Comparison of ENCODE assay signal across 31 cellular contexts in the genomic region with DNA sequence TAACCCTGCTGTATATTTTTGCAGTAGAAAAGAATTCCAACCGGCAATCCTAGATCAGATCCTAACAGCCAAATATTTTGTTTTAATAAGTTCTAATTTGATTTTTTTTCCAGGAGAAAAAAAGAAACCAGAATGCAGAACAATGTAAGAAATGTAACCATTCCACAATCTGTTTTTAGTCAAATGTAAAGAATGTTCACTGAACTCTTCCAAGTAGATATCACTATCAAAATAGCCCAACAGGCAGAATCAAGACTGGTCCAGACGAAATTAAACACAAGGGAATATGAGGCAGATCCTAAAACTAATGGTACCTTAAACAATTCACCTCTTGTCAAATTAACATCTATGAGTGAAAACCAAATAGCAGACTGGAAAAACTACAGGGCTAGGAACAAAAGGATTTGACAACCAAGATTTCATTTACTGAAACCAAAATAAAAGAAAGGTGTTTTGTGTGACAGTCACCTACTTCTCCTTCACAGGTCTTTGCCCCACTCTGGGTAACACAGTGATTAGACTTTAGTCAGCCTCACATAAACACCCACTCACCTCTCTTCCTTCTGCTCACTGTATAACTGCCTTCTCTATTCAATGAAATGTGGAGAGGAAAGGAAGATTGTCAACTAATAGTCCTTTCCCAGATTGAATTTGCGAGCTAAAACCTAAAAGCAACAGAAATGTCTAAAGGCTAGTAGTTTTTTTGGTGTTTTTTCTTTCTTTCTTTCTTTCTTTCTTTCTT.
DNase-seq lines count a peak whose midpoint lies in the region; ATAC-seq and TF ChIP-seq lines count a peak whose summit lies in the region.
"Had no signal": no experiment of that assay in that cellular context is flagged by ENCODE, and none has a peak within 500 bp of the region (broad histone marks: within the 10 kb centered on the region; RNA-seq: fewer than 3 reads in every experiment).

No MANE protein-coding gene starts in this region.

- H2AFZ ChIP-seq in osteoblast (ENCODE audit: low read length), result no peak overlapping the region
- H2AFZ ChIP-seq: GM23248 had no signal

- H4K20me1 ChIP-seq in osteoblast (ENCODE audit: insufficient read depth, low read length), result peaks cover 2% of the 10 kb centered on the region

- H3K27ac ChIP-seq in VCaP (peak overlapping the region; percentile 41), osteoblast (ENCODE audit: low read depth, low read length) (no peak overlapping the region), colonic mucosa (no peak overlapping the region)
- H3K27ac ChIP-seq: foreskin keratinocyte, GM23248, heart left ventricle, upper lobe of left lung had no signal

- H3K4me3 ChIP-seq in osteoblast (ENCODE audit: insufficient read depth, low read length), result no peak overlapping the region
- no peak overlapping the region for H3K4me3 ChIP-seq in colonic mucosa
- H3K4me3 ChIP-seq: GM23248, heart left ventricle, lung, mucosa of descending colon, upper lobe of left lung had no signal

- TF ChIP-seq CTCF in VCaP (conservative IDR thresholded peaks at IDR 0.05) (no peak), osteoblast (IDR thresholded peaks at IDR 0.05; ENCODE audit: extremely low read depth, low read depth, low read length) (no peak), colonic mucosa (IDR thresholded peaks at IDR 0.05) (no peak)

- intact Hi-C loops in colonic mucosa (cut with DNase I), result no loop called here

- no peaks in the 10 kb centered on the region for H3K36me3 ChIP-seq in osteoblast (ENCODE audit: insufficient read depth, low read length)
- no peaks in the 10 kb centered on the region for H3K36me3 ChIP-seq in colonic mucosa
- H3K36me3 ChIP-seq: heart left ventricle, upper lobe of left lung had no signal

- DNase-seq in EH (ENCODE audit: low read depth) (peak; percentile 15), fibroblast of peridontal ligament (ENCODE audit: extremely low read depth) (peak; percentile 12), osteoblast (ENCODE audit: insufficient read length, low spot score, missing footprints) (no peak), AG20443 (ENCODE audit: low spot score) (no peak), colonic mucosa (no peak), DMS53 treated with DMSO at 0.1 percent for 48 hours (lab: John Stamatoyannopoulos, UW; ENCODE audit: unreplicated experiment) (no peak)
- DNase-seq: activated CD4-positive, alpha-beta T cell treated with anti-CD3 and anti-CD28 coated beads, Interleukin-2, amount 10 ng/mL, durations not matched to agents 24 days and 14 days; activated CD8-positive, alpha-beta memory T cell treated with anti-CD3 and anti-CD28 coated beads for 24 hours; activated T-cell treated with anti-CD3 and anti-CD28 coated beads for 4 hours; AML-193; CD4-positive, CD25-positive, alpha-beta regulatory T cell; effector memory CD8-positive, alpha-beta T cell; EL; GM23248; heart left ventricle; mucosa of descending colon; natural killer cell; NCI-H1092; NCI-H1694 treated with DMSO at 0.1 percent for 48 hours; NCI-H446 treated with DMSO at 0.1 percent for 48 hours; NCI-H774; SHP77 treated with DMSO at 0.1 percent for 48 hours; substantia nigra; SW 1271; upper lobe of left lung had no signal

- H3K79me2 ChIP-seq in osteoblast (ENCODE audit: insufficient read depth, low read length), result peaks cover 24% of the 10 kb centered on the region

- no peak overlapping the region for H3K9ac ChIP-seq in colonic mucosa (ENCODE audit: low read depth in 2 of 2, low read length in 2 of 2)
- H3K9ac ChIP-seq: GM23248 had no signal

- H3K4me2 ChIP-seq in osteoblast (ENCODE audit: insufficient read depth, low read length), result peak overlapping the region; percentile 0

- H3K9me3 ChIP-seq in osteoblast (ENCODE audit: low read depth, low read length) (no peaks in the 10 kb centered on the region), colonic mucosa (no peaks in the 10 kb centered on the region)
- H3K9me3 ChIP-seq: heart left ventricle, mucosa of descending colon, upper lobe of left lung had no signal

- H3K27me3 ChIP-seq in osteoblast (ENCODE audit: insufficient read depth, low read length), result no peaks in the 10 kb centered on the region
- H3K27me3 ChIP-seq in colonic mucosa, result no peaks in the 10 kb centered on the region
- H3K27me3 ChIP-seq: foreskin keratinocyte, heart left ventricle, upper lobe of left lung had no signal

- H3K4me1 ChIP-seq in osteoblast (ENCODE audit: insufficient read depth, low read length) (peaks cover 12% of the 10 kb centered on the region), colonic mucosa (no peaks in the 10 kb centered on the region)
- H3K4me1 ChIP-seq: upper lobe of left lung had no signal

- no peak for ATAC-seq in GM18909 (IDR thresholded peaks at IDR 0.05; ENCODE audit: poor library complexity, unreplicated experiment)
- ATAC-seq: activated naive CD4-positive, alpha-beta T cell treated with anti-CD3 and anti-CD28 coated beads, Interleukin-2, amount 50 U/mL, for 72 hours; effector memory CD8-positive, alpha-beta T cell; foreskin keratinocyte; heart left ventricle; mucosa of descending colon; natural killer cell; stimulated activated effector memory CD8-positive, alpha-beta T cell treated with anti-CD3 and anti-CD28 coated beads, Interleukin-12 subunit alpha, Interleukin-12 subunit beta, amount 100 ng/mL, for 72 hours had no signal

Comparison
In these comparisons a context has a peak if more than half of its experiments do, and no peak if none do; other contexts are left out.
1. DNase-seq: peak in EH (single experiment) and fibroblast of peridontal ligament (single experiment); none in osteoblast (single experiment), AG20443 (single experiment), colonic mucosa (single experiment) and DMS53 treated with DMSO at 0.1 percent for 48 hours (single experiment).